Comparison of ENCODE assay signal across 27 cellular contexts in genomic region chr10:19862811-19863515, GRCh38. TPM values are rescaled to one million over a fixed set of nuclear protein-coding genes. Genes with fewer than 3 reads are reported as not detected.
"Had no signal": no experiment of that assay in that cellular context is flagged by ENCODE, and none has a peak within 500 bp of the region (broad histone marks: within the 10 kb centered on the region; RNA-seq: fewer than 3 reads in every experiment).

No MANE protein-coding gene starts in this region.

- DNase-seq: activated B cell treated with CpG ODN at 0.5 μM for 24 hours; activated CD4-positive, alpha-beta memory T cell treated with anti-CD3 and anti-CD28 coated beads for 36 hours; activated CD4-positive, alpha-beta T cell treated with anti-CD3 and anti-CD28 coated beads for 1 hour; activated CD4-positive, alpha-beta T cell treated with anti-CD3 and anti-CD28 coated beads, Interleukin-2, amount 10 ng/mL, durations not matched to agents 7 days and 5 days; activated CD8-positive, alpha-beta memory T cell treated with anti-CD3 and anti-CD28 coated beads for 24 hours; activated gamma-delta T cell; activated naive CD4-positive, alpha-beta T cell treated with anti-CD3 and anti-CD28 coated beads for 36 hours; activated naive CD8-positive, alpha-beta T cell treated with anti-CD3 and anti-CD28 coated beads for 36 hours; activated T-cell treated with anti-CD3 and anti-CD28 coated beads, Interleukin-2, amount 50 U/mL, for 48 hours; caudate nucleus; KG1; NCI-H1092; NCI-H1417; NCI-H1930; NCI-H2171 treated with DMSO at 0.1 percent for 48 hours; NCI-H226; NCI-H510A; NCI-H526 treated with DMSO at 0.1 percent for 48 hours; NCI-H82; OCI-M1; RPMI8226; T-cell; T-helper 2 cell; T1000 had no signal

- ATAC-seq: activated T-helper 17 cell treated with anti-CD3 and anti-CD28 coated beads, Interleukin-2, amount 50 U/mL, for 72 hours; Panc1; Right ventricle myocardium inferior; T-cell had no signal

RNA-seq across cellular contexts. Expression of gene PLXDC2, which starts 46.7 kb away (rescaled TPM):
- total RNA-seq: activated CD4-positive, alpha-beta memory T cell treated with anti-CD3 and anti-CD28 coated beads for 36 hours; activated CD4-positive, alpha-beta T cell treated with anti-CD3 and anti-CD28 coated beads, Interleukin-2, amount 10 ng/mL, durations not matched to agents 7 days and 5 days; activated naive CD4-positive, alpha-beta T cell treated with anti-CD3 and anti-CD28 coated beads for 36 hours; activated T-helper 17 cell treated with anti-CD3 and anti-CD28 coated beads, Interleukin-2, amount 50 U/mL, for 72 hours had no signal
